Comparison of ENCODE assay signal across 23 cellular contexts in genomic region chr1:228998179-228998578, GRCh38.
DNase-seq lines count a peak whose midpoint lies in the region; ATAC-seq, FAIRE-seq and TF ChIP-seq lines count a peak whose summit lies in the region.
"Had no signal": no experiment of that assay in that cellular context is flagged by ENCODE, and none has a peak within 500 bp of the region (broad histone marks: within the 10 kb centered on the region; RNA-seq: fewer than 3 reads in every experiment).

No MANE protein-coding gene starts in this region.

- H3K27ac ChIP-seq in left ventricle myocardium inferior (replicated peaks) = no peak overlapping the region
- H3K27ac ChIP-seq in pancreas = no peak overlapping the region
- H3K27ac ChIP-seq in vagina = no peak overlapping the region
- H3K27ac ChIP-seq: KMS-11, SK-N-MC had no signal

- H3K36me3 ChIP-seq in left ventricle myocardium inferior (no peaks in the 10 kb centered on the region), pancreas (no peaks in the 10 kb centered on the region), vagina (no peaks in the 10 kb centered on the region)

- H3K4me3 ChIP-seq in left ventricle myocardium inferior (no peak overlapping the region), pancreas (no peak overlapping the region), vagina (no peak overlapping the region)
- H3K4me3 ChIP-seq: SK-N-MC had no signal

- DNase-seq in left ventricle myocardium inferior = no peak
- no peak for DNase-seq in cardiac septum (ENCODE audit: low spot score)
- peak; percentile 36 for DNase-seq in islet precursor cell
- DNase-seq in pancreas = peak in 2 of 6 donors; percentile 16 to 43
- peak; percentile 67 to 70 for DNase-seq in vagina (ENCODE audit: extremely low spot score in 2 of 2)
- DNase-seq in germinal center (ENCODE audit: low spot score) = no peak
- DNase-seq in NCI-H774 (lab: John Stamatoyannopoulos, UW) = no peak
- DNase-seq: CD4-positive, alpha-beta memory T cell; DMS79 treated with DMSO at 0.1 percent for 48 hours; HFFc6; NCI-H1048; NCI-H1436; NCI-H2029; NCI-H2171 treated with DMSO at 0.1 percent for 48 hours; NCI-H446 treated with DMSO at 0.1 percent for 48 hours; NCI-H69; SHP77 had no signal

- H3K4me1 ChIP-seq in left ventricle myocardium inferior = no peaks in the 10 kb centered on the region
- H3K4me1 ChIP-seq in pancreas = no peaks in the 10 kb centered on the region
- no peaks in the 10 kb centered on the region for H3K4me1 ChIP-seq in vagina

- TF ChIP-seq POLR2A in vagina (IDR thresholded peaks at IDR 0.05) = no peak

- 81 to 88% methylated on average over 6 of the region's 6 CpGs for WGBS in pancreas, 2 donors

- H3K9me3 ChIP-seq in left ventricle myocardium inferior (replicated peaks) (no peaks in the 10 kb centered on the region), pancreas (no peaks in the 10 kb centered on the region), vagina (no peaks in the 10 kb centered on the region)

- peak in 3 of 4 donors; percentile 34 to 75 (median 39) for ATAC-seq in pancreas
- no peak for ATAC-seq in GM18873 (IDR thresholded peaks at IDR 0.05; ENCODE audit: low FRiP score, unreplicated experiment)

- no peak for FAIRE-seq in pancreas (lab: Jason Lieb, UNC)
- FAIRE-seq: A204.1, H54, RCC 7860 had no signal

- H3K27me3 ChIP-seq in left ventricle myocardium inferior (ENCODE audit: low read depth) = no peaks in the 10 kb centered on the region
- H3K27me3 ChIP-seq in pancreas = no peaks in the 10 kb centered on the region
- H3K27me3 ChIP-seq in vagina = no peaks in the 10 kb centered on the region

- peak; percentile 21 for TF ChIP-seq CTCF in left ventricle myocardium inferior (IDR thresholded peaks at IDR 0.05; ENCODE audit: borderline replicate concordance)
- no peak for TF ChIP-seq CTCF in pancreas (IDR thresholded peaks at IDR 0.05)
- no peak for TF ChIP-seq CTCF in vagina (IDR thresholded peaks at IDR 0.05)

- intact Hi-C loops in left ventricle myocardium inferior (cut with micrococcal nuclease) = no loop called here
- intact Hi-C loops in cardiac septum (cut with DNase I) = no loop called here
- intact Hi-C loops in pancreas (cut with DNase I) = no loop called here
- intact Hi-C loops in vagina (cut with DNase I) = no loop called here

Comparison
In these comparisons a context has a peak if more than half of its experiments do, and no peak if none do; other contexts are left out.
1. DNase-seq: peak in islet precursor cell (single experiment) and vagina (2 of 2); none in left ventricle myocardium inferior (single experiment), cardiac septum (single experiment), germinal center (single experiment) and NCI-H774 (single experiment).